28 cellular contexts compared by ENCODE assay signal in genomic region chr18:354003-354402, GRCh38.
A peak's percentile ranks its signal among the peaks of the same experiment; 100 is the strongest.
DNase-seq lines count a peak whose midpoint lies in the region; ATAC-seq and TF ChIP-seq lines count a peak whose summit lies in the region.
"Had no signal": no experiment of that assay in that cellular context is flagged by ENCODE, and none has a peak within 500 bp of the region (broad histone marks: within the 10 kb centered on the region; RNA-seq: fewer than 3 reads in every experiment).

No MANE protein-coding gene starts in this region.

- peaks cover 0 to 10% of the 10 kb centered on the region in 2 experiments; a peak in 2 of 4 replicates for H3K4me1 ChIP-seq in SK-N-SH (ENCODE audit: control insufficient read depth in 1 of 2, insufficient read depth in 2 of 2, low read depth in 1 of 2, low read length in 1 of 2)
- H3K4me1 ChIP-seq: BLaER1, breast epithelium, spleen, upper lobe of left lung had no signal

- H3K36me3 ChIP-seq in SK-N-SH (replicated peaks in 1 of 2; ENCODE audit: control insufficient read depth in 1 of 2, insufficient read depth in 2 of 2, low read length in 1 of 2): no peaks in the 10 kb centered on the region
- H3K36me3 ChIP-seq: BLaER1, breast epithelium, ovary, spleen, upper lobe of left lung, WERI-Rb-1 had no signal

- no peak overlapping the region for H3K4me3 ChIP-seq in SK-N-SH (ENCODE audit: low read depth in 2 of 2, low read length in 1 of 2)
- H3K4me3 ChIP-seq: BLaER1, breast epithelium, GM23338, ovary, spleen, upper lobe of left lung had no signal

- H3F3A ChIP-seq in SK-N-SH (replicated peaks; ENCODE audit: insufficient read depth): no peaks in the 10 kb centered on the region

- WGBS in SK-N-SH (ENCODE audit: low lambda C conversion rate): 54% methylated on average over 4 of the region's 4 CpGs

- no peak for TF ChIP-seq RAD21 in SK-N-SH (IDR thresholded peaks at IDR 0.05; ENCODE audit: low read length)

- no peak overlapping the region for H3K4me2 ChIP-seq in SK-N-SH
- H3K4me2 ChIP-seq: BLaER1, GM23338 had no signal

- no peaks in the 10 kb centered on the region for H3K9me3 ChIP-seq in SK-N-SH
- H3K9me3 ChIP-seq: BLaER1, breast epithelium, ovary, spleen, upper lobe of left lung had no signal

- H2AFZ ChIP-seq in SK-N-SH (ENCODE audit: low read depth): peak overlapping the region; percentile 47; the same call in 1 of the 2 replicates
- H2AFZ ChIP-seq: GM23338 had no signal

- H3K27me3 ChIP-seq in SK-N-SH (ENCODE audit: insufficient read depth): no peaks in the 10 kb centered on the region
- H3K27me3 ChIP-seq: BLaER1, breast epithelium, ovary, spleen, upper lobe of left lung had no signal

- H3K79me2 ChIP-seq in SK-N-SH (ENCODE audit: insufficient read depth): no peaks in the 10 kb centered on the region

- no peak overlapping the region; a peak in 2 of 4 replicates for H3K27ac ChIP-seq in SK-N-SH (ENCODE audit: low read depth in 2 of 2, low read length in 1 of 2)
- H3K27ac ChIP-seq: BLaER1, ovary, spleen, WERI-Rb-1 had no signal

- POLR2A ChIA-PET in SK-N-SH (lab: Yijun Ruan, JAX): no interaction called here

- TF ChIP-seq CTCF in SK-N-SH (IDR thresholded peaks at IDR 0.05): no peak
- no peak for TF ChIP-seq CTCF in GM10266 (IDR thresholded peaks at IDR 0.05; ENCODE audit: control insufficient read depth, insufficient read depth, low read depth, missing control alignments)

- peak; percentile 38 for ATAC-seq in sciatic nerve
- ATAC-seq: activated T-cell treated with anti-CD3 and anti-CD28 coated beads, Interleukin-2, amount 50 U/mL, for 72 hours; GM23338; left lobe of liver; natural killer cell; PC-3 had no signal

- no peaks in the 10 kb centered on the region for H3K9me2 ChIP-seq in SK-N-SH

- CTCF ChIA-PET in SK-N-SH (lab: Yijun Ruan, JAX): interaction anchor here (0.9 to 1.6 kb wide), 2 partner anchors 17 to 39 kb away, joined by 3 read pairs; no protein-coding TSS in a partner anchor

- H3K9ac ChIP-seq in SK-N-SH: no peak overlapping the region
- H3K9ac ChIP-seq: BLaER1 had no signal

- DNase-seq in HCEC 1CT (peak; percentile 38), SK-N-SH (no peak), foreskin melanocyte (peak; percentile 45), sciatic nerve (ENCODE audit: low spot score) (no peak), GM10266 (ENCODE audit: extremely low spot score) (no peak), COLO668 (lab: John Stamatoyannopoulos, UW; ENCODE audit: unreplicated experiment) (no peak)
- no peak for DNase-seq in activated effector memory CD4-positive, alpha-beta T cell treated with anti-CD3 and anti-CD28 coated beads, Interleukin-2, amount 50 U/mL, for 16 hours
- DNase-seq in activated naive CD4-positive, alpha-beta T cell (lab: John Stamatoyannopoulos, UW): no peak
- DNase-seq: activated CD4-positive, alpha-beta T cell treated with anti-CD3 and anti-CD28 coated beads, Interleukin-2, amount 10 ng/mL, durations not matched to agents 24 days and 14 days; activated T-cell treated with anti-CD3 and anti-CD28 coated beads, Interleukin-2, amount 50 U/mL, for 72 hours; COR-L47; DMS79; KG1; midbrain; natural killer cell; NCI-H1436; NCI-H510A treated with DMSO at 0.1 percent for 48 hours; ovary; PC-3; SHP77 treated with DMSO at 0.1 percent for 48 hours; spleen; T1000; upper lobe of left lung; WERI-Rb-1 had no signal

- intact Hi-C loops in sciatic nerve (cut with DNase I): no loop called here

- no peak for TF ChIP-seq EP300 in SK-N-SH (IDR thresholded peaks at IDR 0.05; ENCODE audit: borderline replicate concordance in 1 of 2, low read depth in 1 of 2, low read length in 1 of 2)

- no peaks in the 10 kb centered on the region for H4K20me1 ChIP-seq in SK-N-SH (ENCODE audit: insufficient read depth)
- H4K20me1 ChIP-seq: BLaER1 had no signal

TF ChIP-seq in SK-N-SH, 30 proteins besides CTCF, POLR2A, EP300 and RAD21:
- TF ChIP-seq POLR2AphosphoS5 (IDR thresholded peaks at IDR 0.05; ENCODE audit: low read depth, low read length) (no peak), RXRA (IDR thresholded peaks at IDR 0.05; ENCODE audit: borderline replicate concordance, low read depth) (no peak), YY1 (IDR thresholded peaks at IDR 0.05; ENCODE audit: low read depth) (no peak), JUND (IDR thresholded peaks at IDR 0.05) (no peak), MEF2A (IDR thresholded peaks at IDR 0.05; ENCODE audit: borderline replicate concordance, low read depth) (no peak), SMC3 (IDR thresholded peaks at IDR 0.05; ENCODE audit: low read depth, low read length) (no peak), ELF1 (IDR thresholded peaks at IDR 0.05) (no peak), NFIC (IDR thresholded peaks at IDR 0.05; ENCODE audit: borderline replicate concordance) (no peak)
- TF ChIP-seq, protein P1, sequence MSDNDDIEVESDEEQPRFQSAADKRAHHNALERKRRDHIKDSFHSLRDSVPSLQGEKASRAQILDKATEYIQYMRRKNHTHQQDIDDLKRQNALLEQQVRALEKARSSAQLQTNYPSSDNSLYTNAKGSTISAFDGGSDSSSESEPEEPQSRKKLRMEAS (IDR thresholded peaks at IDR 0.05; ENCODE audit: low read depth): 0 out of 2 replicates have a peak, but pooled peaks have one; percentile 20

Comparison
In these comparisons a context has a peak if more than half of its experiments do, and no peak if none do; other contexts are left out.
1. DNase-seq: peak in HCEC 1CT (single experiment) and foreskin melanocyte (single experiment); none in SK-N-SH (single experiment), sciatic nerve (single experiment), activated effector memory CD4-positive, alpha-beta T cell treated with anti-CD3 and anti-CD28 coated beads, Interleukin-2, amount 50 U/mL, for 16 hours (single experiment), activated naive CD4-positive, alpha-beta T cell (0 of 4), GM10266 (single experiment) and COLO668 (single experiment).